ENCODE assay signal across 18 cellular contexts in the genomic region with DNA sequence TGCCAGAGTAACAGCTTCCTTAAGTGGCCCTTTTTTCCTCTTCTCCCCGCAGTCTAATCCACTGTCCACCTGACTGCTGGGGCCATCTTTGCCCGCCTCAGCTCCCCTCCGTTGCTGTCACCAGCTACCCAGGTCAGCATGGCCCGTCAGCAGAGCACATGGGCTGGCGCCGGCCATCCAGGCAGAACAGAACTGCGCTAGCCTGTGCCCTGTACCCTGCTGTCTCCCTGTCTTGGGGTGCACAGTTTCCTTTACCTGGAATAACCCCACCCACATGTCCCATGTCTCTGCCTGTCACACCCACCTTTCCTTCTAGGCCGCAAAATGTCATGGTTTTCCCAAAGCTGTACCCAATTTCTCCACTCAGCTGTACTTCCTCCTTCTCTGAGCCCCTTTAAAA. TPM values are rescaled to one million over a fixed set of nuclear protein-coding genes. Genes with fewer than 3 reads are reported as not detected.
DNase-seq lines count a peak whose midpoint lies in the region; ATAC-seq lines count a peak whose summit lies in the region.
"Had no signal": no experiment of that assay in that cellular context is flagged by ENCODE, and none has a peak within 500 bp of the region (broad histone marks: within the 10 kb centered on the region; RNA-seq: fewer than 3 reads in every experiment).

No MANE protein-coding gene starts in this region.

- H2BK12ac ChIP-seq in neuronal stem cell (ENCODE audit: low read length), result no peak overlapping the region

- H3K9me3 ChIP-seq in neuronal stem cell (replicated peaks in 1 of 2; ENCODE audit: control insufficient read depth in 2 of 2, insufficient read depth in 1 of 2, low read depth in 1 of 2, low read length in 2 of 2), result no peaks in the 10 kb centered on the region
- H3K9me3 ChIP-seq: A549, Peyer's patch had no signal

- H3K4me1 Mint-ChIP-seq in stimulated activated naive CD8-positive, alpha-beta T cell treated with anti-CD3 and anti-CD28 coated beads, Interleukin-15, Interleukin-2, amounts not matched to agents 100 ng/mL and 50 ng/mL, for 24 hours (ENCODE audit: low read depth), result peaks cover 12% of the 10 kb centered on the region
- peaks cover 11% of the 10 kb centered on the region for H3K4me1 Mint-ChIP-seq in stimulated activated naive CD8-positive, alpha-beta T cell treated with anti-CD3 and anti-CD28 coated beads, Interleukin-15, amount 100 ng/mL, for 72 hours

- H2BK120ac ChIP-seq in neuronal stem cell (ENCODE audit: low read depth, low read length), result no peak overlapping the region

- H2BK15ac ChIP-seq in neuronal stem cell (ENCODE audit: low read length), result no peak overlapping the region

- no peaks in the 10 kb centered on the region for H3K36me3 Mint-ChIP-seq in stimulated activated naive CD8-positive, alpha-beta T cell treated with anti-CD3 and anti-CD28 coated beads, Interleukin-15, Interleukin-2, amounts not matched to agents 100 ng/mL and 50 ng/mL, for 24 hours (ENCODE audit: low read depth)

- peak overlapping the region; percentile 51 for H2AFZ ChIP-seq in neuronal stem cell (ENCODE audit: low read length)
- H2AFZ ChIP-seq: GM23338 had no signal

- H3K79me1 ChIP-seq in neuronal stem cell (ENCODE audit: low read depth, low read length), result no peaks in the 10 kb centered on the region

- no peak overlapping the region for H3K14ac ChIP-seq in neuronal stem cell (ENCODE audit: low read length)

- DNase-seq in stimulated activated naive CD8-positive, alpha-beta T cell treated with anti-CD3 and anti-CD28 coated beads, Interleukin-15, amount 100 ng/mL, for 72 hours, result no peak
- DNase-seq in neuronal stem cell (ENCODE audit: low spot score), result no peak
- DNase-seq in islet precursor cell, result no peak
- DNase-seq in DMS53 (lab: John Stamatoyannopoulos, UW), result no peak
- DNase-seq in SKM-1 (lab: John Stamatoyannopoulos, UW; ENCODE audit: unreplicated experiment), result no peak
- DNase-seq: GF-D8, KG1, NCI-H1048, NCI-H146, NCI-H2081, NCI-H510A treated with DMSO at 0.1 percent for 48 hours, Peyer's patch had no signal

- H3K27ac Mint-ChIP-seq in stimulated activated naive CD8-positive, alpha-beta T cell treated with anti-CD3 and anti-CD28 coated beads, Interleukin-15, Interleukin-2, amounts not matched to agents 100 ng/mL and 50 ng/mL, for 24 hours, result peak overlapping the region; percentile 6
- peak overlapping the region in 1 of 2 donors; percentile 64 for H3K27ac Mint-ChIP-seq in stimulated activated naive CD8-positive, alpha-beta T cell treated with anti-CD3 and anti-CD28 coated beads, Interleukin-15, amount 100 ng/mL, for 72 hours
- H3K27ac Mint-ChIP-seq: GM23338 had no signal

- no peak overlapping the region for H2AK5ac ChIP-seq in neuronal stem cell (ENCODE audit: low read depth, low read length)

- no peaks in the 10 kb centered on the region for H3K36me3 ChIP-seq in neuronal stem cell (replicated peaks in 1 of 2; ENCODE audit: control insufficient read depth in 2 of 2, insufficient read depth in 2 of 2, low read length in 2 of 2)
- H3K36me3 ChIP-seq: BLaER1 treated with 17β-estradiol and CSF1 and Interleukin-3, amounts not matched to agents 10 nM and 100 nM; Peyer's patch had no signal

- ATAC-seq in stimulated activated naive CD8-positive, alpha-beta T cell treated with anti-CD3 and anti-CD28 coated beads, Interleukin-15, amount 100 ng/mL, for 72 hours, result no peak
- no peak for ATAC-seq in GM21786 (IDR thresholded peaks at IDR 0.05; ENCODE audit: unreplicated experiment)

- H3K18ac ChIP-seq in neuronal stem cell (ENCODE audit: low read length), result peak overlapping the region; percentile 45

- no peak overlapping the region for H3K4ac ChIP-seq in neuronal stem cell (ENCODE audit: low read length)

- no peak overlapping the region for H3K4me2 ChIP-seq in neuronal stem cell (ENCODE audit: insufficient read depth, low read length, poor library complexity, severe bottlenecking)
- H3K4me2 ChIP-seq: BLaER1 treated with 17β-estradiol and CSF1 and Interleukin-3, amounts not matched to agents 10 nM and 100 nM; GM23338 had no signal

- H3K27ac ChIP-seq in cingulate gyrus (ENCODE audit: low read depth, low read length) (peak overlapping the region; percentile 95), neuronal stem cell (replicated peaks; ENCODE audit: low read length) (no peak overlapping the region)
- H3K27ac ChIP-seq: BLaER1 treated with 17β-estradiol and CSF1 and Interleukin-3, amounts not matched to agents 10 nM and 100 nM had no signal

- peaks cover 5 to 7% of the 10 kb centered on the region in 2 donors for H3K4me1 ChIP-seq in neuronal stem cell (ENCODE audit: control insufficient read depth in 2 of 2, insufficient read depth in 1 of 2, low read depth in 1 of 2, low read length in 2 of 2)
- H3K4me1 ChIP-seq: BLaER1 treated with 17β-estradiol and CSF1 and Interleukin-3, amounts not matched to agents 10 nM and 100 nM had no signal

- no peak overlapping the region for H3K4me3 ChIP-seq in neuronal stem cell (ENCODE audit: low read length in 2 of 2)
- H3K4me3 ChIP-seq: A549; BLaER1 treated with 17β-estradiol and CSF1 and Interleukin-3, amounts not matched to agents 10 nM and 100 nM; GM23338; Peyer's patch had no signal

- no peak overlapping the region for H3K4me3 Mint-ChIP-seq in stimulated activated naive CD8-positive, alpha-beta T cell treated with anti-CD3 and anti-CD28 coated beads, Interleukin-15, Interleukin-2, amounts not matched to agents 100 ng/mL and 50 ng/mL, for 24 hours
- H3K4me3 Mint-ChIP-seq in stimulated activated naive CD8-positive, alpha-beta T cell treated with anti-CD3 and anti-CD28 coated beads, Interleukin-15, amount 100 ng/mL, for 72 hours, result no peak overlapping the region
- H3K4me3 Mint-ChIP-seq: GM23338 had no signal

- no peak overlapping the region for H3K23ac ChIP-seq in neuronal stem cell (ENCODE audit: low read depth, low read length, poor library complexity)

- no peaks in the 10 kb centered on the region for H3K9me3 Mint-ChIP-seq in stimulated activated naive CD8-positive, alpha-beta T cell treated with anti-CD3 and anti-CD28 coated beads, Interleukin-15, Interleukin-2, amounts not matched to agents 100 ng/mL and 50 ng/mL, for 24 hours
- H3K9me3 Mint-ChIP-seq in stimulated activated naive CD8-positive, alpha-beta T cell treated with anti-CD3 and anti-CD28 coated beads, Interleukin-15, amount 100 ng/mL, for 72 hours, result no peaks in the 10 kb centered on the region
- H3K9me3 Mint-ChIP-seq: GM23338 had no signal

- H2BK5ac ChIP-seq in neuronal stem cell (ENCODE audit: low read length), result no peak overlapping the region

- no peak overlapping the region for H3K9ac ChIP-seq in neuronal stem cell (ENCODE audit: low read depth, low read length, poor library complexity)
- H3K9ac ChIP-seq: BLaER1 treated with 17β-estradiol and CSF1 and Interleukin-3, amounts not matched to agents 10 nM and 100 nM had no signal

- H4K8ac ChIP-seq in neuronal stem cell (ENCODE audit: low read depth, low read length), result no peak overlapping the region

- no peak overlapping the region for H4K91ac ChIP-seq in neuronal stem cell (ENCODE audit: low read depth, low read length, poor library complexity)

- peaks cover 0 to 7% (median 0%) of the 10 kb centered on the region in 3 experiments for H3K27me3 ChIP-seq in neuronal stem cell (ENCODE audit: control insufficient read depth in 3 of 3, insufficient read depth in 3 of 3, low read depth in 1 of 3, low read length in 3 of 3)
- H3K27me3 ChIP-seq: BLaER1 treated with 17β-estradiol and CSF1 and Interleukin-3, amounts not matched to agents 10 nM and 100 nM; Peyer's patch had no signal

- no CpG with 5 or more reads among the region's 8 CpGs for WGBS in neuronal stem cell (ENCODE audit: extremely low coverage in 2 of 2, insufficient read length in 2 of 2, insufficient replicate concordance in 1 of 2), 2 donors

- no peaks in the 10 kb centered on the region for H3K27me3 Mint-ChIP-seq in stimulated activated naive CD8-positive, alpha-beta T cell treated with anti-CD3 and anti-CD28 coated beads, Interleukin-15, Interleukin-2, amounts not matched to agents 100 ng/mL and 50 ng/mL, for 24 hours
- no peaks in the 10 kb centered on the region for H3K27me3 Mint-ChIP-seq in stimulated activated naive CD8-positive, alpha-beta T cell treated with anti-CD3 and anti-CD28 coated beads, Interleukin-15, amount 100 ng/mL, for 72 hours

RNA-seq across cellular contexts. Expression of a gene that starts 55.7 kb away (rescaled TPM):
- polyA plus RNA-seq in neuronal stem cell (2013, experiment 1 of 2), result 3.8 TPM
- 3.8 TPM for polyA plus RNA-seq in neuronal stem cell (2013, experiment 2 of 2)
